ENCODE assay signal across 28 cellular contexts in the genomic region with DNA sequence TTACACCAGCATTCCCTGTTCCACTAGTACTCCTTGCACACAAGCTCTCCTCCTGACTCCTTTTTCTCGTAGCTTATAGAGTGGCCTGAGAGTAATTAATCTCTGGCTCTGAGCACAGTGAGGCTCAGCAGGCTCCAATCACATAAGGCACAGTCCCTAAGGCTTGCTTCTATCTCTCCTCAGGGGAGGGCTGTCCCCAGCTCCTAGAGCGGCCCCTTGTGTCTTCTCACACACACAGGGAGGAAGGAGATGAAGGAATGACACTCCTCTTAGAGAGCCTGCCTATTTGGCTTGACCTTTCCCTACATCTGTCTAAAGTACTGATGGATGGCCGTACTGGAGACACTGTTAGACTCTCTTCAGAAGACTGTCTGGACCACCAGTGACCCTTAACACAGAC. TPM values are rescaled to one million over a fixed set of nuclear protein-coding genes. Genes with fewer than 3 reads are reported as not detected.
DNase-seq lines count a peak whose midpoint lies in the region; ATAC-seq, FAIRE-seq and TF ChIP-seq lines count a peak whose summit lies in the region.
"Had no signal": no experiment of that assay in that cellular context is flagged by ENCODE, and none has a peak within 500 bp of the region (broad histone marks: within the 10 kb centered on the region; RNA-seq: fewer than 3 reads in every experiment).

No MANE protein-coding gene starts in this region.

- H4K8ac ChIP-seq in H1 (ENCODE audit: extremely low read depth, insufficient read depth, low read length), result no peak overlapping the region

- H3K9me3 ChIP-seq in H1 (ENCODE audit: insufficient read depth in 2 of 2, low read depth in 1 of 2, low read length in 1 of 2) (no peaks in the 10 kb centered on the region), mucosa of descending colon (no peaks in the 10 kb centered on the region)
- H3K9me3 ChIP-seq: colonic mucosa, transverse colon had no signal

- H4K5ac ChIP-seq in H1 (ENCODE audit: insufficient read length, low read depth, low read length), result no peak overlapping the region

- peak; percentile 85 for ATAC-seq in mucosa of descending colon
- no peak for ATAC-seq in HG02884 (IDR thresholded peaks at IDR 0.05; ENCODE audit: unreplicated experiment)
- ATAC-seq: activated T-helper 17 cell treated with anti-CD3 and anti-CD28 coated beads, Interleukin-2, amount 50 U/mL, for 72 hours; natural killer cell treated with Interleukin-12 subunit alpha and Interleukin-12 subunit beta and Interleukin-15 and Interleukin-18, amount 100 ng/mL, for 72 hours; stimulated activated naive CD8-positive, alpha-beta T cell treated with anti-CD3 and anti-CD28 coated beads, Interleukin-15, amount 100 ng/mL, for 72 hours had no signal

- no peak overlapping the region for H3K14ac ChIP-seq in H1 (ENCODE audit: insufficient read length)

- H3K79me1 ChIP-seq in H1 (ENCODE audit: low read depth, low read length), result no peaks in the 10 kb centered on the region

- DNase-seq in EL (peak; percentile 36), M059J (ENCODE audit: low read depth) (peak; percentile 30), H1 (ENCODE audit: low read depth in 1 of 2, low spot score in 2 of 2) (no peak), mucosa of descending colon (peak in 2 of 3 donors; percentile 44 to 67), A172 (ENCODE audit: low spot score) (no peak), activated gamma-delta T cell (lab: John Stamatoyannopoulos, UW) (no peak), anterior cingulate cortex (lab: John Stamatoyannopoulos, UW) (no peak)
- DNase-seq: activated CD4-positive, alpha-beta T cell treated with anti-CD3 and anti-CD28 coated beads, Interleukin-2, amount 10 ng/mL, durations not matched to agents 7 days and 5 days; activated naive CD8-positive, alpha-beta T cell treated with anti-CD3 and anti-CD28 coated beads for 36 hours; CD8-positive, alpha-beta memory T cell; colonic mucosa; DMS79; hippocampal formation; Karpas-422; NCI-H1092 treated with DMSO at 0.1 percent for 48 hours; NCI-H2107; NCI-H510A treated with DMSO at 0.1 percent for 48 hours; stimulated activated CD4-positive, alpha-beta T cell treated with anti-CD3 and anti-CD28 coated beads, Interleukin-4, amount 100 ng/mL, for 24 hours; stimulated activated naive CD8-positive, alpha-beta T cell treated with anti-CD3 and anti-CD28 coated beads, Interleukin-15, amount 100 ng/mL, for 72 hours; transverse colon had no signal

- 0 out of 2 replicates have a peak overlapping the region, but pooled peaks have one; percentile 48 for H2BK20ac ChIP-seq in H1 (ENCODE audit: low read length)

- H2BK120ac ChIP-seq in H1 (replicated peaks; ENCODE audit: low read depth, low read length), result no peak overlapping the region

- no peaks in the 10 kb centered on the region for H3K36me3 ChIP-seq in H1 (ENCODE audit: control insufficient read depth in 2 of 4, insufficient read depth in 4 of 4, low read length in 3 of 4)
- no peaks in the 10 kb centered on the region for H3K36me3 ChIP-seq in mucosa of descending colon (ENCODE audit: low read depth)
- H3K36me3 ChIP-seq: colonic mucosa, transverse colon had no signal

- H2BK5ac ChIP-seq in H1 (ENCODE audit: low read depth, low read length), result no peak overlapping the region

- CTCF ChIA-PET in H1 (lab: Charles Lee; ENCODE audit: partially characterized antibody), result interaction anchor here (0.7 to 1.3 kb wide), 6 partner anchors 8 to 499 kb away, joined by 3 to 4 read pairs (median 4); no protein-coding TSS in a partner anchor

- 74% methylated on average over 3 of the region's 3 CpGs; no CpG with 5 or more reads in 1 of the 2 experiments for WGBS in H1 (ENCODE audit: extremely low coverage in 1 of 2, insufficient coverage in 1 of 2, insufficient read length in 1 of 2, insufficient replicate concordance in 2 of 2, low coverage in 1 of 2, low lambda C conversion rate in 2 of 2, missing lambda C conversion rate in 1 of 2), 2 experiments

- intact Hi-C loops in mucosa of descending colon (cut with DNase I, micrococcal nuclease), result no loop called here

- no peak overlapping the region for H3K9ac ChIP-seq in H1 (replicated peaks in 1 of 4; ENCODE audit: extremely low read depth in 1 of 4, low read depth in 3 of 4, low read length in 3 of 4)

- no peak overlapping the region for H2BK12ac ChIP-seq in H1 (ENCODE audit: low read depth, low read length)

- TF ChIP-seq EP300 in H1 (IDR thresholded peaks at IDR 0.05; ENCODE audit: borderline replicate concordance in 1 of 2, low read depth in 2 of 2, low read length in 2 of 2), result no peak

- H3K27me3 ChIP-seq in H1 (replicated peaks in 1 of 4; ENCODE audit: control insufficient read depth in 3 of 4, extremely low read depth in 1 of 4, insufficient read depth in 3 of 4, low read length in 3 of 4), result no peaks in the 10 kb centered on the region
- H3K27me3 ChIP-seq: colonic mucosa, transverse colon had no signal

- H3K27ac ChIP-seq in H1 (ENCODE audit: low read depth, low read length), result no peak overlapping the region
- H3K27ac ChIP-seq: colonic mucosa, skin epidermis, transverse colon had no signal

- no peak overlapping the region for H4K91ac ChIP-seq in H1 (replicated peaks; ENCODE audit: insufficient read length, low read length)

- H3K18ac ChIP-seq in H1 (ENCODE audit: extremely low read depth, low read length), result no peak overlapping the region; the same call in 1 of the 2 replicates

- POLR2A ChIA-PET in H1 (lab: Charles Lee; ENCODE audit: partially characterized antibody), result interaction anchor here (0.9 kb wide), 1 partner anchor 11 kb away, joined by 3 read pairs; no protein-coding TSS in a partner anchor

- no peak overlapping the region for H3K56ac ChIP-seq in H1 (replicated peaks; ENCODE audit: insufficient read length, low read depth, low read length)

- TF ChIP-seq CTCF in H1 (IDR thresholded peaks at IDR 0.05; ENCODE audit: control extremely low read depth in 1 of 3, insufficient read depth in 1 of 3, low read depth in 1 of 3, low read length in 3 of 3) (peak in 2 of 3 experiments; percentile 26 to 37; a peak in 2 of 4 replicates), mucosa of descending colon (IDR thresholded peaks at IDR 0.05) (no peak)

- no peak overlapping the region for H2BK15ac ChIP-seq in H1 (ENCODE audit: low read length)

- TF ChIP-seq POLR2A in H1 (IDR thresholded peaks at IDR 0.05; ENCODE audit: control extremely low read depth in 1 of 2, low read depth in 2 of 2, low read length in 2 of 2), result no peak

- no peak overlapping the region; a peak in 1 of 4 replicates for H3K4me2 ChIP-seq in H1 (ENCODE audit: insufficient read depth in 1 of 2, low read depth in 2 of 2, low read length in 2 of 2)

- no peaks in the 10 kb centered on the region for H3K79me2 ChIP-seq in H1 (ENCODE audit: control insufficient read depth in 1 of 2, insufficient read depth in 2 of 2, low read length in 2 of 2)

- FAIRE-seq in H1 (lab: Jason Lieb, UNC), result no peak
- FAIRE-seq: endometrium, keratinocyte had no signal

- no peak overlapping the region for H2AK5ac ChIP-seq in H1 (ENCODE audit: low read depth, low read length)

- peaks cover 0 to 2% of the 10 kb centered on the region in 2 experiments for H4K20me1 ChIP-seq in H1 (replicated peaks in 1 of 2; ENCODE audit: control insufficient read depth in 1 of 2, insufficient read depth in 2 of 2, low read length in 2 of 2)

- H3K4ac ChIP-seq in H1 (replicated peaks; ENCODE audit: insufficient read length, low read depth, low read length), result no peak overlapping the region

- H2AFZ ChIP-seq in H1 (ENCODE audit: low read length), result no peak overlapping the region

- peaks cover 0 to 4% (median 0%) of the 10 kb centered on the region in 4 experiments; a peak in 1 of 7 replicates for H3K4me1 ChIP-seq in H1 (replicated peaks in 1 of 4; ENCODE audit: control insufficient read depth in 3 of 4, insufficient read depth in 4 of 4, low read length in 3 of 4)
- H3K4me1 ChIP-seq in mucosa of descending colon (ENCODE audit: low read depth), result no peaks in the 10 kb centered on the region
- H3K4me1 ChIP-seq: colonic mucosa had no signal

- TF ChIP-seq RAD21 in H1 (IDR thresholded peaks at IDR 0.05 in 1 of 2, conservative IDR thresholded peaks at IDR 0.05 in 1 of 2; ENCODE audit: low read depth in 2 of 2, low read length in 2 of 2), result peak; percentile 52 to 62

- H3K23me2 ChIP-seq in H1 (ENCODE audit: low read depth, low read length), result no peaks in the 10 kb centered on the region

- H3K23ac ChIP-seq in H1 (ENCODE audit: insufficient read length), result no peak overlapping the region

- H3K4me3 ChIP-seq in H1 (ENCODE audit: extremely low read depth in 1 of 4, insufficient read depth in 2 of 4, low read depth in 3 of 4, low read length in 4 of 4), result no peak overlapping the region
- no peak overlapping the region for H3K4me3 ChIP-seq in mucosa of descending colon
- H3K4me3 ChIP-seq: colonic mucosa, skin epidermis, transverse colon had no signal

TF ChIP-seq in H1, 55 proteins besides CTCF, POLR2A, EP300 and RAD21 (continues in another document):
- TF ChIP-seq NANOG (IDR thresholded peaks at IDR 0.05; ENCODE audit: insufficient read depth, low read depth, low read length, poor library complexity, severe bottlenecking) (no peak), GABPA (IDR thresholded peaks at IDR 0.05; ENCODE audit: borderline replicate concordance, insufficient read depth, low read length) (no peak), BRCA1 (IDR thresholded peaks at IDR 0.05; ENCODE audit: low read depth, low read length) (no peak), TAF1 (IDR thresholded peaks at IDR 0.05; ENCODE audit: low read depth, low read length) (no peak), SAP30 (IDR thresholded peaks at IDR 0.05; ENCODE audit: insufficient read depth, insufficient replicate concordance, low read length) (no peak), BACH1 (IDR thresholded peaks at IDR 0.05; ENCODE audit: low read length) (no peak), RNF2 (IDR thresholded peaks at IDR 0.05; ENCODE audit: borderline replicate concordance, low read depth, low read length, missing control alignments, poor library complexity, severe bottlenecking) (no peak)
- TF ChIP-seq, protein P1, sequence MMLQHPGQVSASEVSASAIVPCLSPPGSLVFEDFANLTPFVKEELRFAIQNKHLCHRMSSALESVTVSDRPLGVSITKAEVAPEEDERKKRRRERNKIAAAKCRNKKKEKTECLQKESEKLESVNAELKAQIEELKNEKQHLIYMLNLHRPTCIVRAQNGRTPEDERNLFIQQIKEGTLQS (IDR thresholded peaks at IDR 0.05; ENCODE audit: insufficient read depth, low read depth, low read length), result no peak

RNA-seq across cellular contexts. Expression of a gene that starts 13.0 kb away (rescaled TPM):
- not detected in 2 replicates for total RNA-seq in M059J (2014; rRNA removed; shearing (Covaris generic))
- not detected in 2 replicates for total RNA-seq in H1 (2021; fragmentation: NEBNext Ultra II Directional; extraction: Animal tissue kit (Norgen Biotek cat#: 25700))
- polyA plus RNA-seq in H1 (2011; rRNA removed), result not detected in 2 replicates
- 0.08 TPM for polyA plus RNA-seq in H1 (2011; cell fraction: cytosol; rRNA removed)
- not detected for polyA plus RNA-seq in H1 (2011; cell fraction: nucleus; rRNA removed)
- not detected in 4 replicates for polyA plus RNA-seq in H1 (2012, experiment 1 of 2)
- not detected for polyA plus RNA-seq in H1 (2012, experiment 2 of 2)
- not detected for polyA plus RNA-seq in H1 (2013, experiment 1 of 2)
- not detected for polyA plus RNA-seq in H1 (2013, experiment 2 of 2)
- polyA minus RNA-seq in H1 (2011; rRNA and poly(A)+ RNA removed), result not detected in 2 replicates
- not detected for polyA minus RNA-seq in H1 (2011; cell fraction: cytosol; rRNA and poly(A)+ RNA removed)
- polyA minus RNA-seq in H1 (2011; cell fraction: nucleus; rRNA and poly(A)+ RNA removed), result not detected
- total RNA-seq in mucosa of descending colon, result not detected
- not detected in 2 replicates for total RNA-seq in A172 (2014; rRNA removed; shearing (Covaris generic))
- total RNA-seq: activated CD4-positive, alpha-beta T cell treated with anti-CD3 and anti-CD28 coated beads, Interleukin-2, amount 10 ng/mL, durations not matched to agents 7 days and 5 days; activated naive CD8-positive, alpha-beta T cell treated with anti-CD3 and anti-CD28 coated beads for 36 hours; activated T-helper 17 cell treated with anti-CD3 and anti-CD28 coated beads, Interleukin-2, amount 50 U/mL, for 72 hours; CD8-positive, alpha-beta memory T cell; colonic mucosa; HT1080; natural killer cell treated with Interleukin-12 subunit alpha and Interleukin-12 subunit beta and Interleukin-15 and Interleukin-18, amount 100 ng/mL, for 72 hours; T-helper 1 cell treated with Interleukin-12 subunit alpha and Interleukin-12 subunit beta and Interleukin-4 antibody, amounts not matched to agents 30 ng/mL and 1 ng/mL, for 36 hours; transverse colon had no signal
- polyA plus RNA-seq: CD8-positive, alpha-beta memory T cell; keratinocyte had no signal

Comparison
In these comparisons a context has a peak if more than half of its experiments do, and no peak if none do; other contexts are left out.
1. DNase-seq: peak in EL (single experiment), M059J (single experiment) and mucosa of descending colon (2 of 3); none in H1 (0 of 2), A172 (single experiment), activated gamma-delta T cell (single experiment) and anterior cingulate cortex (0 of 58).